25 cellular contexts compared by ENCODE assay signal in genomic region chr5:27011274-27011673, GRCh38. TPM values are rescaled to one million over a fixed set of nuclear protein-coding genes. Genes with fewer than 3 reads are reported as not detected.
"Had no signal": no experiment of that assay in that cellular context is flagged by ENCODE, and none has a peak within 500 bp of the region (broad histone marks: within the 10 kb centered on the region; RNA-seq: fewer than 3 reads in every experiment).

No MANE protein-coding gene starts in this region.

- DNase-seq: activated CD4-positive, alpha-beta memory T cell treated with anti-CD3 and anti-CD28 coated beads, Interleukin-2, amount 10 ng/mL, durations not matched to agents 7 days and 5 days; activated CD4-positive, alpha-beta T cell treated with anti-CD3 and anti-CD28 coated beads for 48 hours; activated CD4-positive, CD25-positive, alpha-beta regulatory T cell; activated naive CD4-positive, alpha-beta T cell treated with anti-CD3 and anti-CD28 coated beads for 36 hours; activated T-cell treated with anti-CD3 and anti-CD28 coated beads, Interleukin-2, amount 50 U/mL, for 24 hours; body of pancreas; caudate nucleus; endodermal cell; foreskin keratinocyte; left colon; lower lobe of right lung; nephron progenitor cell; retina; stimulated activated CD4-positive, alpha-beta T cell treated with anti-CD3 and anti-CD28 coated beads, Interleukin-12 subunit alpha, Interleukin-12 subunit beta, amount 100 ng/mL, for 4 hours; stimulated activated CD4-positive, alpha-beta T cell treated with anti-CD3 and anti-CD28 coated beads, Interleukin-1b, Interleukin-23, amount 100 ng/mL, for 48 hours; stimulated activated naive CD8-positive, alpha-beta T cell treated with anti-CD3 and anti-CD28 coated beads, Interleukin-15, Interleukin-2, amounts not matched to agents 100 U/mL and 50 U/mL, for 24 hours; substantia nigra; uterus had no signal

- H3K4me1 ChIP-seq: body of pancreas, lower lobe of right lung, tibial nerve, uterus had no signal

- H3K36me3 ChIP-seq: lower lobe of right lung, tibial nerve, uterus had no signal

- H3K9me3 ChIP-seq: body of pancreas, lower lobe of right lung, tibial nerve, uterus had no signal

- H3K27me3 ChIP-seq: body of pancreas, foreskin keratinocyte, hepatocyte, tibial nerve, uterus had no signal

- H3K4me3 ChIP-seq: body of pancreas, hepatocyte, lower lobe of right lung, tibial nerve, uterus had no signal

- H2AFZ ChIP-seq: hepatocyte had no signal

- H3K4me2 ChIP-seq: hepatocyte had no signal

- H3K27ac ChIP-seq: body of pancreas, epithelial cell of prostate, foreskin keratinocyte, hepatocyte, lower lobe of right lung, tibial nerve, uterus had no signal

RNA-seq across cellular contexts. Expression of gene CDH9, which starts 27.1 kb away (rescaled TPM):
- total RNA-seq: activated CD4-positive, alpha-beta memory T cell treated with anti-CD3 and anti-CD28 coated beads, Interleukin-2, amount 10 ng/mL, durations not matched to agents 7 days and 5 days; activated naive CD4-positive, alpha-beta T cell treated with anti-CD3 and anti-CD28 coated beads for 36 hours; body of pancreas; endodermal cell; fibroblast of lung; foreskin keratinocyte; left colon; lower lobe of right lung; omental fat pad; posterior vena cava; T-helper 2 cell treated with Interferon-gamma antibody and Interleukin-4, amounts not matched to agents 100 ng/mL and 5 ng/mL, for 36 hours; tibial nerve had no signal
- polyA plus RNA-seq: fibroblast of lung, foreskin keratinocyte had no signal
